9 cellular contexts compared by ENCODE assay signal in the genomic region with DNA sequence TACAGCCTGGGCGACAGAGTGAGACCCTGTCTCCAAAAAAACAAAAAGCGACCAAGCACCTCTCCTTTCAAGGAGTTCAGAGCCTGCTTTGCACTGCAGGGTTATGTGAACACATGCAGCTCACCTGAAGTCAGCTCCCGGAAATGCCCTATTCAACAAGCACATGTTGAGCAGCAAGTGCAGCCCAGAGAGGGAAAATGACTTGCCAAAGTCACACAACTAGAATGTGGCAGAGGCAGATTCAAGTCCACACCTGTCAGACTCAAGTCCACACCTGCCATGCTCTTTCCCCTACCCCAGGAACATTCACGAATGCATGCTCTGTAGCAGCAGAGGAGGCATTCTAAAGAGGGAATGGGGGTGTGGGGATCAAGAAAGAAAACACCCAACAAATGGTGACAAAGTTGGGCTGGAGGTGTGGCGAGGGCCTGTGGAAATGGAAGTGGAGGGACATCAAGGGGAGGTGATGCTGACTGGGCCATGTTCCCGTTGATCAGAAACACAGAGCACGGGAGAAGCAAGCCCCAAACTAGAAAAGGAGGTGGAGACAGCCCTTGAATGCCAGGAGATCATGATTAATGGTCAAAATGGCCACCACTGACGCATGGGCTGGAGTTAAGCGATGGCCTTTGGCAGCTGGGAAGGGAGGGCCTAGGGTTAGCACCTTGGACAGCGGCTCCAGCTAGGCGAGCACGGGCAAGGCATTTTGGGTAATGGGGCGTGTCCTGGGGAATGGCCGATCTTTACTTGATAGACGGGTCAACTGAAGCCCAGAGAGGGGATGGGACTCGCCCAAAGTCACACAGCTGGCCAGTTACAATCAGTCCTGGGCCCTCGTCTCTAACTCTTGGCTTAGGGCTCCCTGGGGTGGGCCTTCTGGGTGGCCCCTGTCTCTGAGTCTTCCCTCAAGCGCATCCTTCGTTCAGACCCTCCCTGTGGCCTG. TPM values are rescaled to one million over a fixed set of nuclear protein-coding genes. Genes with fewer than 3 reads are reported as not detected.
DNase-seq lines count a peak whose midpoint lies in the region; ATAC-seq and TF ChIP-seq lines count a peak whose summit lies in the region.
"Had no signal": no experiment of that assay in that cellular context is flagged by ENCODE, and none has a peak within 500 bp of the region (broad histone marks: within the 10 kb centered on the region; RNA-seq: fewer than 3 reads in every experiment).

No MANE protein-coding gene starts in this region.

- peak; percentile 34 for DNase-seq in activated T-cell treated with anti-CD3 and anti-CD28 coated beads for 48 hours (ENCODE audit: low read depth)
- DNase-seq in activated T-cell treated with anti-CD3 and anti-CD28 coated beads, Interleukin-2, amount 50 U/mL, for 1 hour = no peak
- peak; percentile 84 to 85 for DNase-seq in SJCRH30
- DNase-seq in fibroblast of lung (ENCODE audit: low read depth in 2 of 2) = peak; percentile 55 to 56
- DNase-seq in stimulated activated CD4-positive, alpha-beta T cell treated with anti-CD3 and anti-CD28 coated beads, Interleukin-4, amount 100 ng/mL, for 48 hours (ENCODE audit: low read depth in 2 of 2) = peak; percentile 32 to 53
- DNase-seq in activated gamma-delta T cell (lab: John Stamatoyannopoulos, UW) = no peak
- DNase-seq in NCI-H748 (lab: John Stamatoyannopoulos, UW; ENCODE audit: unreplicated experiment) = no peak
- DNase-seq: NCI-H1092 had no signal

- no peak overlapping the region for H3K4me2 ChIP-seq in fibroblast of lung (ENCODE audit: extremely low read depth, insufficient read depth, low read length)

- H3K9me3 ChIP-seq in SJCRH30 (replicated peaks) = no peaks in the 10 kb centered on the region
- no peaks in the 10 kb centered on the region for H3K9me3 ChIP-seq in fibroblast of lung (ENCODE audit: control insufficient read depth, insufficient read depth, low read depth, low read length)

- H4K20me1 ChIP-seq in fibroblast of lung (ENCODE audit: control insufficient read depth, extremely low read depth, insufficient read depth, low read length) = no peaks in the 10 kb centered on the region

- no peak overlapping the region for H3K4me3 ChIP-seq in SJCRH30
- no peak overlapping the region for H3K4me3 ChIP-seq in fibroblast of lung (replicated peaks in 1 of 4; ENCODE audit: control extremely low read depth in 1 of 4, insufficient read depth in 1 of 4, low read depth in 3 of 4, low read length in 4 of 4)

- H3K9ac ChIP-seq in fibroblast of lung (ENCODE audit: insufficient read depth, low read length) = no peak overlapping the region

- no peak for ATAC-seq in GM19397 (IDR thresholded peaks at IDR 0.05; ENCODE audit: unreplicated experiment)

- no peak overlapping the region for H2AFZ ChIP-seq in fibroblast of lung (ENCODE audit: low read length)

- peaks cover 12% of the 10 kb centered on the region; the same call in 1 of the 2 replicates for H3K4me1 ChIP-seq in SJCRH30
- H3K4me1 ChIP-seq in fibroblast of lung (ENCODE audit: control insufficient read depth, extremely low read depth, insufficient read depth, low read length) = peaks cover 3% of the 10 kb centered on the region

- no peak for TF ChIP-seq CTCF in fibroblast of lung (conservative IDR thresholded peaks at IDR 0.05 in 1 of 2, IDR thresholded peaks at IDR 0.05 in 1 of 2; ENCODE audit: low read depth in 1 of 2, low read length in 2 of 2)

- no peaks in the 10 kb centered on the region for H3K79me2 ChIP-seq in fibroblast of lung (ENCODE audit: control insufficient read depth, insufficient read depth, low read length)

- no peaks in the 10 kb centered on the region for H3K27me3 ChIP-seq in SJCRH30
- peaks cover 15% of the 10 kb centered on the region for H3K27me3 ChIP-seq in fibroblast of lung (ENCODE audit: control insufficient read depth, insufficient read depth, low read length)

- H3K36me3 ChIP-seq in SJCRH30 = no peaks in the 10 kb centered on the region
- no peaks in the 10 kb centered on the region for H3K36me3 ChIP-seq in fibroblast of lung (ENCODE audit: control insufficient read depth, insufficient read depth, low read length)

- no peak overlapping the region for H3K27ac ChIP-seq in SJCRH30
- H3K27ac ChIP-seq in fibroblast of lung (ENCODE audit: insufficient read depth, low read length) = no peak overlapping the region

RNA-seq across cellular contexts. Expression of gene RAP1GAP, which starts 21.5 kb away (rescaled TPM):
- 5.2 and 8.4 TPM in 2 replicates for total RNA-seq in SJCRH30 (2014; rRNA removed; shearing (Covaris generic))
- under 0.01 and 0.26 TPM in 2 replicates for total RNA-seq in fibroblast of lung
- 0.02 and 0.05 TPM in 2 replicates for polyA plus RNA-seq in fibroblast of lung
- polyA plus RNA-seq in fibroblast of lung (2012) = 0.07 and 0.08 TPM in 2 replicates
- not detected in 2 replicates for polyA minus RNA-seq in fibroblast of lung (ENCODE audit: low replicate concordance)

Comparison
In these comparisons a context has a peak if more than half of its experiments do, and no peak if none do; other contexts are left out.
1. DNase-seq: peak in activated T-cell treated with anti-CD3 and anti-CD28 coated beads for 48 hours (single experiment), SJCRH30 (2 of 2), fibroblast of lung (2 of 2) and stimulated activated CD4-positive, alpha-beta T cell treated with anti-CD3 and anti-CD28 coated beads, Interleukin-4, amount 100 ng/mL, for 48 hours (2 of 2); none in activated T-cell treated with anti-CD3 and anti-CD28 coated beads, Interleukin-2, amount 50 U/mL, for 1 hour (single experiment), activated gamma-delta T cell (single experiment) and NCI-H748 (single experiment).